In genomic region chr2:236311286-236311685, GRCh38 we compare ENCODE assay signal across 38 cellular contexts. TPM values are rescaled to one million over a fixed set of nuclear protein-coding genes. Genes with fewer than 3 reads are reported as not detected.
"Had no signal": no experiment of that assay in that cellular context is flagged by ENCODE, and none has a peak within 500 bp of the region (broad histone marks: within the 10 kb centered on the region; RNA-seq: fewer than 3 reads in every experiment).

No MANE protein-coding gene starts in this region.

- H3K4me1 ChIP-seq: body of pancreas, esophagus squamous epithelium, gastroesophageal sphincter had no signal

- H3K9me3 Mint-ChIP-seq: effector memory CD8-positive, alpha-beta T cell; T-helper 2 cell treated with Interferon-gamma antibody and Interleukin-4, amounts not matched to agents 5 μg/mL and 100 μg/mL, for 36 hours had no signal

- H3K36me3 ChIP-seq: esophagus squamous epithelium, gastroesophageal sphincter, WERI-Rb-1 had no signal

- H3K27ac Mint-ChIP-seq: activated B cell treated with CpG ODN at 0.5 μM for 24 hours; activated CD8-positive, alpha-beta T cell treated with anti-CD3 and anti-CD28 coated beads for 36 hours; activated naive CD8-positive, alpha-beta T cell; activated T-helper 17 cell treated with anti-CD3 and anti-CD28 coated beads, Interleukin-2, amount 50 U/mL, for 72 hours; effector memory CD8-positive, alpha-beta T cell; T-helper 17 cell; T-helper 2 cell treated with Interferon-gamma antibody and Interleukin-4, amounts not matched to agents 5 μg/mL and 100 μg/mL, for 36 hours had no signal

- H3K36me3 Mint-ChIP-seq: activated naive CD8-positive, alpha-beta T cell had no signal

- H3K4me1 Mint-ChIP-seq: activated B cell treated with CpG ODN at 0.5 μM for 24 hours; activated T-helper 17 cell treated with anti-CD3 and anti-CD28 coated beads, Interleukin-2, amount 50 U/mL, for 72 hours; T-helper 17 cell had no signal

- H3K4me3 ChIP-seq: body of pancreas, esophagus squamous epithelium, gastroesophageal sphincter had no signal

- H3K27me3 ChIP-seq: body of pancreas had no signal

- ATAC-seq: activated CD4-positive, CD25-positive, alpha-beta regulatory T cell treated with anti-CD3 and anti-CD28 coated beads, Interleukin-2, amount 50 U/mL, for 24 hours; activated CD8-positive, alpha-beta T cell treated with anti-CD3 and anti-CD28 coated beads for 36 hours; activated T-cell treated with anti-CD3 and anti-CD28 coated beads, Interleukin-2, amount 50 U/mL, for 4 hours; activated T-helper 17 cell treated with anti-CD3 and anti-CD28 coated beads, Interleukin-2, amount 50 U/mL, for 72 hours; body of pancreas; effector memory CD8-positive, alpha-beta T cell; gastroesophageal sphincter; T-helper 17 cell had no signal

- H3K27ac ChIP-seq: body of pancreas, epithelial cell of prostate, esophagus squamous epithelium, gastroesophageal sphincter, WERI-Rb-1 had no signal

- H3K9me3 ChIP-seq: body of pancreas had no signal

- DNase-seq: activated B cell treated with CpG ODN at 0.5 μM for 24 hours; activated CD4-positive, alpha-beta T cell treated with anti-CD3 and anti-CD28 coated beads for 48 hours; activated CD4-positive, alpha-beta T cell treated with anti-CD3 and anti-CD28 coated beads, Interleukin-2, amount 50 U/mL, for 1 hour; activated CD4-positive, alpha-beta T cell treated with anti-CD3 and anti-CD28 coated beads, Interleukin-2, amount 50 U/mL, for 48 hours; activated CD8-positive, alpha-beta memory T cell treated with anti-CD3 and anti-CD28 coated beads for 24 hours; activated CD8-positive, alpha-beta T cell treated with anti-CD3 and anti-CD28 coated beads for 36 hours; activated effector memory CD4-positive, alpha-beta T cell treated with Interleukin-2 at 50 U/mL for 16 hours; activated gamma-delta T cell treated with Interleukin-2 at 50 U/mL for 16 hours; activated naive CD4-positive, alpha-beta T cell treated with anti-CD3 and anti-CD28 coated beads, Interleukin-2, amount 50 U/mL, for 16 hours; activated naive CD4-positive, alpha-beta T cell treated with Interleukin-2 at 50 U/mL for 16 hours; activated T-cell treated with anti-CD3 and anti-CD28 coated beads, Interleukin-2, amount 50 U/mL, for 4 hours; amniotic stem cell; aorta; body of pancreas; caudate nucleus; cortex of kidney; dermis blood vessel endothelial cell; effector CD4-positive, alpha-beta T cell; effector memory CD8-positive, alpha-beta T cell; esophagus squamous epithelium; foreskin melanocyte; T-helper 1 cell; T-helper 17 cell; T1000; WERI-Rb-1 had no signal

- H3K4me3 Mint-ChIP-seq: activated B cell treated with CpG ODN at 0.5 μM for 24 hours; activated CD8-positive, alpha-beta T cell treated with anti-CD3 and anti-CD28 coated beads for 36 hours; activated naive CD8-positive, alpha-beta T cell; activated T-cell treated with anti-CD3 and anti-CD28 coated beads, Interleukin-2, amount 50 U/mL, for 4 hours; activated T-helper 17 cell treated with anti-CD3 and anti-CD28 coated beads, Interleukin-2, amount 50 U/mL, for 72 hours; effector memory CD8-positive, alpha-beta T cell; T-helper 17 cell; T-helper 2 cell treated with Interferon-gamma antibody and Interleukin-4, amounts not matched to agents 5 μg/mL and 100 μg/mL, for 36 hours had no signal

RNA-seq across cellular contexts. Expression of gene ASB18, which starts 47.1 kb away (rescaled TPM):
- total RNA-seq: activated B cell treated with CpG ODN at 0.5 μM for 24 hours; activated CD8-positive, alpha-beta T cell treated with anti-CD3 and anti-CD28 coated beads for 36 hours; activated T-cell treated with anti-CD3 and anti-CD28 coated beads, Interleukin-2, amount 50 U/mL, for 4 hours; activated T-helper 17 cell treated with anti-CD3 and anti-CD28 coated beads, Interleukin-2, amount 50 U/mL, for 72 hours; aorta; body of pancreas; chondrocyte; dermis blood vessel endothelial cell; endothelial cell of umbilical vein; esophagus squamous epithelium; fibroblast of lung; fibroblast of villous mesenchyme; gastroesophageal sphincter; glomerular endothelial cell; T-helper 17 cell had no signal
- polyA plus RNA-seq: adipose tissue, aorta, endothelial cell of umbilical vein, esophagus, fibroblast of lung had no signal
